10 cellular contexts compared by ENCODE assay signal in the genomic region with DNA sequence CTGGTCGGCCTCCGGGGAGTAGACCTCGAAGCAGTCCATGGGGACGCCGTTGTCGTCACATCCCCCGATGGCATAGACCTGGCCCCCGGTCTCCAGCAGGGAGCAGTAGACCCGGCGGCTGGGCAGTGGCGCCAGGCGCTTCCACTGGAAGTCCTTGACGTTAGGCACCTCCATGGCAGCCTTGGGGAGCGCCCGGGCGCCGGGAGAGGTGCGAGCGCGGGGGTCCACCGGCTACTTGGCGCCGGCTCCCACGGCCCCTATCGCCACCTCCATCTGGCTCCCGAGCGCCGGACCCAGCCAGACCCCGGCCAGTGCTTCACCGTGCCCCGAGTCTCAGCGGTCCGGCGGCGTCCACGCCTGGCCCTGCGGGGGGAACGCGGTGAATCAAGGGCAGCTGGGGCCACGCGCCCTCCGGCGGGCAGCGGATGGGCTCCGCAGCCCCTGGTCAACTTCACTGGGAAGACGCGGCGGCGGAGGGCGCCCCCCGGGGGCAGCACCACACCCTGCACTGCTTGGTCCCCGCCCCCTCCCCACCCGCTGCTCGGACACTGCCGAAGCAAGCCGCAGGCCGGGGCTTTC. TPM values are rescaled to one million over a fixed set of nuclear protein-coding genes. Genes with fewer than 3 reads are reported as not detected.
DNase-seq lines count a peak whose midpoint lies in the region; ATAC-seq and TF ChIP-seq lines count a peak whose summit lies in the region.
"Had no signal": no experiment of that assay in that cellular context is flagged by ENCODE, and none has a peak within 500 bp of the region (broad histone marks: within the 10 kb centered on the region; RNA-seq: fewer than 3 reads in every experiment).

No MANE protein-coding gene starts in this region.

- peak overlapping the region; percentile 32 for H3K18ac ChIP-seq in trophoblast cell (ENCODE audit: low read length)

- POLR2A ChIA-PET in Panc1 (lab: Charles Lee) = no interaction called here

- no peak overlapping the region for H2AFZ ChIP-seq in trophoblast cell (ENCODE audit: insufficient read depth, low read length, poor library complexity)

- H3K4ac ChIP-seq in trophoblast cell (ENCODE audit: low read depth, low read length) = no peak overlapping the region

- TF ChIP-seq CTCF in Panc1 (IDR thresholded peaks at IDR 0.05) (peak; percentile 27; the same call in 1 of the 2 replicates), glutamatergic neuron (IDR thresholded peaks at IDR 0.05; ENCODE audit: partially characterized antibody, unreplicated experiment) (peak; percentile 77)

- no peaks in the 10 kb centered on the region for H3K36me3 Mint-ChIP-seq in glutamatergic neuron (ENCODE audit: unreplicated experiment)
- H3K36me3 Mint-ChIP-seq: activated naive CD8-positive, alpha-beta T cell had no signal

- peaks cover 12% of the 10 kb centered on the region for H3K9me3 Mint-ChIP-seq in glutamatergic neuron (ENCODE audit: unreplicated experiment)

- H3K4me3 ChIP-seq in Panc1 (ENCODE audit: low read depth in 2 of 2, low read length in 2 of 2) (peak overlapping the region in 1 of 2 experiments; percentile 16; a peak in 1 of 4 replicates), trophoblast cell (ENCODE audit: low read depth, low read length) (peak overlapping the region; percentile 66)

- peaks cover 14% of the 10 kb centered on the region for H3K79me1 ChIP-seq in trophoblast cell (ENCODE audit: low read length)

- H3K4me2 ChIP-seq in trophoblast cell (ENCODE audit: low read length) = peak overlapping the region; percentile 79

- H2AK5ac ChIP-seq in trophoblast cell (ENCODE audit: low read length) = no peak overlapping the region

- H3K27me3 ChIP-seq in Panc1 (ENCODE audit: control insufficient read depth, insufficient read depth, low read length) = peaks cover 10% of the 10 kb centered on the region
- H3K27me3 ChIP-seq in trophoblast cell (ENCODE audit: insufficient read depth, low read length) = peaks cover 15% of the 10 kb centered on the region

- DNase-seq in Panc1 (ENCODE audit: low read depth, low spot score) (no peak), glutamatergic neuron (peak; percentile 76), trophoblast cell (no peak)
- DNase-seq: NCI-H1694 treated with DMSO at 0.1 percent for 48 hours had no signal

- intact Hi-C loops in Panc1 (cut with micrococcal nuclease; ENCODE audit: unreplicated experiment) = no loop called here

- peaks cover 17% of the 10 kb centered on the region for H3K4me1 ChIP-seq in ES-I3 (ENCODE audit: insufficient read depth, low read length)
- H3K4me1 ChIP-seq in Panc1 (ENCODE audit: control insufficient read depth, insufficient read depth, low read length) = no peaks in the 10 kb centered on the region
- peaks cover 9 to 28% of the 10 kb centered on the region in 2 experiments for H3K4me1 ChIP-seq in trophoblast cell (ENCODE audit: control insufficient read depth in 1 of 2, insufficient read depth in 2 of 2, low read length in 2 of 2)

- H2BK12ac ChIP-seq in trophoblast cell (ENCODE audit: low read length) = no peak overlapping the region

- H4K12ac ChIP-seq in trophoblast cell (ENCODE audit: low read depth, low read length) = no peak overlapping the region

- no peak overlapping the region for H3K27ac Mint-ChIP-seq in glutamatergic neuron (ENCODE audit: unreplicated experiment)
- H3K27ac Mint-ChIP-seq: activated naive CD8-positive, alpha-beta T cell had no signal

- H3K4me1 Mint-ChIP-seq in glutamatergic neuron (ENCODE audit: low read depth, unreplicated experiment) = peaks cover 33% of the 10 kb centered on the region

- WGBS in trophoblast cell (ENCODE audit: extremely low coverage, insufficient coverage, insufficient read length) = no CpG with 5 or more reads among the region's 57 CpGs

- peak overlapping the region; percentile 28 for H4K91ac ChIP-seq in trophoblast cell (ENCODE audit: low read depth, low read length)

- H3K9me3 ChIP-seq in ES-I3 (ENCODE audit: control insufficient read depth, insufficient read depth, low read length) (no peaks in the 10 kb centered on the region), Panc1 (ENCODE audit: control insufficient read depth, insufficient read depth, low read depth, low read length) (no peaks in the 10 kb centered on the region), trophoblast cell (ENCODE audit: insufficient read depth, low read depth, low read length) (peaks cover 10% of the 10 kb centered on the region)

- peak overlapping the region; percentile 84 for H3K4me3 Mint-ChIP-seq in glutamatergic neuron (ENCODE audit: unreplicated experiment)

- ATAC-seq in Panc1 (no peak), HG03460 (IDR thresholded peaks at IDR 0.05; ENCODE audit: unreplicated experiment) (no peak), GM21447 (IDR thresholded peaks at IDR 0.05; ENCODE audit: unreplicated experiment) (no peak), HG03280 (IDR thresholded peaks at IDR 0.05; ENCODE audit: unreplicated experiment) (no peak), HG02642 (IDR thresholded peaks at IDR 0.05; ENCODE audit: poor library complexity, unreplicated experiment) (no peak)

- H4K8ac ChIP-seq in trophoblast cell (ENCODE audit: low read depth, low read length) = peak overlapping the region; percentile 17

- no peak overlapping the region for H2BK5ac ChIP-seq in trophoblast cell (ENCODE audit: low read depth, low read length, poor library complexity)

- H3K23ac ChIP-seq in trophoblast cell (ENCODE audit: low read length) = no peak overlapping the region

- peaks cover 12% of the 10 kb centered on the region for H3K27me3 Mint-ChIP-seq in glutamatergic neuron (ENCODE audit: unreplicated experiment)

- CTCF ChIA-PET in Panc1 (lab: Charles Lee) = no interaction called here

- H3K36me3 ChIP-seq in ES-I3 (ENCODE audit: insufficient read depth, low read length) (no peaks in the 10 kb centered on the region), Panc1 (ENCODE audit: control insufficient read depth, insufficient read depth, low read length) (no peaks in the 10 kb centered on the region), trophoblast cell (ENCODE audit: control insufficient read depth in 1 of 2, insufficient read depth in 2 of 2, low read length in 2 of 2) (no peaks in the 10 kb centered on the region)

- no peaks in the 10 kb centered on the region for H3K79me2 ChIP-seq in trophoblast cell (ENCODE audit: control insufficient read depth, insufficient read depth, low read length, poor library complexity)

- H3K27ac ChIP-seq in Panc1 (ENCODE audit: low read length) = no peak overlapping the region
- no peak overlapping the region for H3K27ac ChIP-seq in trophoblast cell (ENCODE audit: low read depth, low read length)

- H3K14ac ChIP-seq in trophoblast cell (ENCODE audit: low read length) = peak overlapping the region; percentile 47

- H3K9ac ChIP-seq in ES-I3 (ENCODE audit: low read depth, low read length) (peak overlapping the region; percentile 53; the same call in 1 of the 2 replicates), trophoblast cell (ENCODE audit: low read length) (no peak overlapping the region)

- H2BK120ac ChIP-seq in trophoblast cell (ENCODE audit: insufficient read depth, low read length, poor library complexity) = peak overlapping the region; percentile 39

- in situ Hi-C loops in Panc1 (cut with HindIII; ENCODE audit: low pct_unique_long_range_greater_than_20kb, low sequenced_read_pairs) = no loop called here

- no TSS peak for BruUV-seq in Panc1 (replicated peaks; lab: Mats Ljungman, UMichigan)

RNA-seq across cellular contexts. Expression of a gene that starts 13.2 kb away (rescaled TPM):
- 0.31 TPM for total RNA-seq in Panc1 (2021; ENCODE audit: unreplicated experiment)
- not detected for polyA plus RNA-seq in Panc1 (2012; ENCODE audit: insufficient read length)
- 125 TPM for total RNA-seq in glutamatergic neuron (ENCODE audit: unreplicated experiment)
- polyA plus RNA-seq in trophoblast cell (2013) = 3.6 TPM in 2 replicates

RNA-seq across cellular contexts. Expression of a gene that starts 22.0 kb away (rescaled TPM):
- total RNA-seq in Panc1 (2021; ENCODE audit: unreplicated experiment) (17.4 TPM), glutamatergic neuron (ENCODE audit: unreplicated experiment) (8.0 TPM)
- polyA plus RNA-seq in Panc1 (2012; ENCODE audit: insufficient read length) = 8.8 TPM
- polyA plus RNA-seq in trophoblast cell (2013) = 20.4 and 22.1 TPM in 2 replicates

Comparison
In these comparisons a context has a peak if more than half of its experiments do, and no peak if none do; other contexts are left out.
1. RNA of a gene that starts 13.2 kb away (total RNA-seq): 125 TPM in glutamatergic neuron (single experiment); 0.31 TPM in Panc1 (single experiment); every median in the first group is over 10 times any median in the second.